In genomic region chr20:2086177-2086979, GRCh38 we compare ENCODE assay signal across 19 cellular contexts. TPM values are rescaled to one million over a fixed set of nuclear protein-coding genes. Genes with fewer than 3 reads are reported as not detected.
DNase-seq lines count a peak whose midpoint lies in the region; ATAC-seq, FAIRE-seq and TF ChIP-seq lines count a peak whose summit lies in the region.
"Had no signal": no experiment of that assay in that cellular context is flagged by ENCODE, and none has a peak within 500 bp of the region (broad histone marks: within the 10 kb centered on the region; RNA-seq: fewer than 3 reads in every experiment).

No MANE protein-coding gene starts in this region.

- no peak for FAIRE-seq in urothelium cell line (lab: Jason Lieb, UNC)
- FAIRE-seq: astrocyte, GM12891 had no signal

- no peak for TF ChIP-seq POLR2A in adrenal gland (IDR thresholded peaks at IDR 0.05)

- no peaks in the 10 kb centered on the region for H3K9me3 ChIP-seq in adrenal gland (replicated peaks in 1 of 3)
- H3K9me3 ChIP-seq in subcutaneous abdominal adipose tissue (ENCODE audit: control insufficient read depth in 5 of 5, low read length in 5 of 5) = no peaks in the 10 kb centered on the region
- H3K9me3 ChIP-seq: HAP-1, stomach had no signal

- H3K27ac ChIP-seq in adrenal gland (no peak overlapping the region), foreskin keratinocyte (no peak overlapping the region), subcutaneous abdominal adipose tissue (ENCODE audit: low read depth, low read length) (peak overlapping the region; percentile 66)
- H3K27ac ChIP-seq: stomach had no signal

- H3K4me3 ChIP-seq in adrenal gland (no peak overlapping the region), subcutaneous abdominal adipose tissue (ENCODE audit: low read depth in 1 of 5, low read length in 5 of 5) (no peak overlapping the region)
- H3K4me3 ChIP-seq: HAP-1, lung, stomach had no signal

- ATAC-seq in Right ventricle myocardium superior (ENCODE audit: poor library complexity) = peak; percentile 83
- no peak for ATAC-seq in foreskin keratinocyte
- ATAC-seq in HG03521 (IDR thresholded peaks at IDR 0.05; ENCODE audit: unreplicated experiment) = no peak
- ATAC-seq: natural killer cell treated with Interleukin-12 subunit alpha and Interleukin-12 subunit beta and Interleukin-15 and Interleukin-18, amount 100 ng/mL, for 72 hours had no signal

- H3K4me1 ChIP-seq in adrenal gland (replicated peaks in 1 of 2) (no peaks in the 10 kb centered on the region), foreskin keratinocyte (no peaks in the 10 kb centered on the region), subcutaneous abdominal adipose tissue (ENCODE audit: control insufficient read depth in 5 of 5, insufficient read depth in 5 of 5, low read length in 5 of 5) (peaks cover 0 to 29% (median 16%) of the 10 kb centered on the region in 5 donors)
- H3K4me1 ChIP-seq: HAP-1 had no signal

- TF ChIP-seq CTCF in adrenal gland (IDR thresholded peaks at IDR 0.05) (peak; percentile 7 to 47 (median 30)), foreskin keratinocyte (conservative IDR thresholded peaks at IDR 0.05) (peak; percentile 25)

- intact Hi-C loops in Right ventricle myocardium superior (cut with DNase I) (loop anchor here (5.0 kb wide), 1 partner anchor 86 kb away; no protein-coding TSS in a partner anchor), cardiac septum (cut with DNase I) (loop anchor here (2.0 kb wide), 1 partner anchor 86 kb away; no protein-coding TSS in a partner anchor), adrenal gland (cut with DNase I) (loop anchor here in 1 of 2 donors (5.0 kb wide), 1 partner anchor 86 kb away; no protein-coding TSS in a partner anchor)

- H3K36me3 ChIP-seq in adrenal gland (replicated peaks in 1 of 2) = no peaks in the 10 kb centered on the region
- no peaks in the 10 kb centered on the region for H3K36me3 ChIP-seq in subcutaneous abdominal adipose tissue (ENCODE audit: control insufficient read depth in 5 of 5, insufficient read depth in 5 of 5, low read length in 5 of 5)
- H3K36me3 ChIP-seq: HAP-1, stomach had no signal

- H3K9ac ChIP-seq in subcutaneous abdominal adipose tissue (ENCODE audit: low read length in 5 of 5) = peak overlapping the region in 1 of 5 donors; percentile 48

- no peaks in the 10 kb centered on the region for H3K27me3 ChIP-seq in adrenal gland
- peaks cover 77% of the 10 kb centered on the region for H3K27me3 ChIP-seq in foreskin keratinocyte
- no peaks in the 10 kb centered on the region for H3K27me3 ChIP-seq in subcutaneous abdominal adipose tissue (ENCODE audit: control insufficient read depth in 5 of 5, insufficient read depth in 4 of 5, low read length in 5 of 5)

- DNase-seq in Right ventricle myocardium superior = no peak
- DNase-seq in cardiac septum (ENCODE audit: low spot score) = no peak
- peak in 3 of 7 donors; percentile 23 to 28 (median 24) for DNase-seq in adrenal gland
- DNase-seq in foreskin keratinocyte = no peak
- no peak for DNase-seq in HUDEP-2 (lab: John Stamatoyannopoulos, UW; ENCODE audit: unreplicated experiment in 76 of 76)
- no peak for DNase-seq in urothelium cell line (ENCODE audit: low spot score)
- DNase-seq: activated CD8-positive, alpha-beta memory T cell treated with anti-CD3 and anti-CD28 coated beads, Interleukin-2, amount 50 U/mL, for 48 hours; activated naive CD4-positive, alpha-beta T cell; foreskin melanocyte; NCI-H1694; stomach; T-helper 9 cell had no signal

- WGBS in adrenal gland, 4 donors = 26 to 32% (median 29%) methylated on average over 10 to 11 of the region's 11 CpGs

RNA-seq across cellular contexts. Expression of gene STK35, which starts 15.2 kb away (rescaled TPM):
- total RNA-seq in Right ventricle myocardium superior (11.7 TPM), cardiac septum (18.2 TPM), adrenal gland (10 to 100 TPM; 18.4 to 32.8 (median 23.8) TPM), foreskin keratinocyte (18.9 and 19.0 TPM in 2 replicates)
- polyA plus RNA-seq in adrenal gland (10 to 100 TPM in 1 of 3 donors, 1 to 10 TPM in 2; 7.2 to 16.8 (median 7.3) TPM), foreskin keratinocyte (6.6 and 7.9 TPM in 2 replicates)
